Comparison of ENCODE assay signal across 15 cellular contexts in genomic region chr3:114409291-114409690, GRCh38.
DNase-seq lines count a peak whose midpoint lies in the region; ATAC-seq, FAIRE-seq and TF ChIP-seq lines count a peak whose summit lies in the region.
"Had no signal": no experiment of that assay in that cellular context is flagged by ENCODE, and none has a peak within 500 bp of the region (broad histone marks: within the 10 kb centered on the region; RNA-seq: fewer than 3 reads in every experiment).

No MANE protein-coding gene starts in this region.

- H3K9me3 ChIP-seq in right lobe of liver, result no peaks in the 10 kb centered on the region
- no peaks in the 10 kb centered on the region for H3K9me3 ChIP-seq in HepG2 (ENCODE audit: low read length)
- no peaks in the 10 kb centered on the region for H3K9me3 ChIP-seq in mesenchymal stem cell (ENCODE audit: control insufficient read depth, low read length)
- H3K9me3 ChIP-seq: ascending aorta, BE2C had no signal

- H2AFZ ChIP-seq in HepG2 (ENCODE audit: low read length) (no peak overlapping the region), mesenchymal stem cell (ENCODE audit: low read depth, low read length) (no peak overlapping the region)

- H3K18ac ChIP-seq in mesenchymal stem cell (ENCODE audit: low read depth in 1 of 2, low read length in 2 of 2), result peak overlapping the region in 1 of 2 experiments; percentile 43

- TF ChIP-seq EP300 in HepG2 (IDR thresholded peaks at IDR 0.05; ENCODE audit: low read depth in 2 of 2, low read length in 2 of 2) (no peak), HepG2 (CRISPR knock-in tag; IDR thresholded peaks at IDR 0.05; ENCODE audit: borderline replicate concordance) (no peak)

- peaks cover 0 to 31% (median 6%) of the 10 kb centered on the region in 4 donors for H3K4me1 ChIP-seq in right lobe of liver
- H3K4me1 ChIP-seq in HepG2 (ENCODE audit: insufficient read depth, low read length), result peaks cover 10% of the 10 kb centered on the region
- peaks cover 3% of the 10 kb centered on the region for H3K4me1 ChIP-seq in mesenchymal stem cell (ENCODE audit: control insufficient read depth, insufficient read depth, low read depth, low read length)

- ATAC-seq in right lobe of liver (peak; percentile 37 to 69 (median 54)), HepG2 (no peak)
- no peak for ATAC-seq in activated T-helper 17 cell treated with anti-CD3 and anti-CD28 coated beads, Interleukin-2, amount 50 U/mL, for 72 hours (replicated peaks)
- ATAC-seq: activated T-cell treated with anti-CD3 and anti-CD28 coated beads, Interleukin-2, amount 50 U/mL, for 4 hours; effector memory CD8-positive, alpha-beta T cell had no signal

- POLR2A ChIA-PET in HepG2 (lab: Yijun Ruan, JAX), result no interaction called here
- POLR2A ChIA-PET in GM10248 (lab: Yijun Ruan, JAX), result interaction anchor here (0.7 kb wide), 1 partner anchor 90 kb away, joined by 6 read pairs; no protein-coding TSS in a partner anchor

- no peaks in the 10 kb centered on the region for H3K79me2 ChIP-seq in HepG2 (ENCODE audit: insufficient read depth, low read length)

- no peaks in the 10 kb centered on the region for H3K9me3 Mint-ChIP-seq in activated T-helper 17 cell treated with anti-CD3 and anti-CD28 coated beads, Interleukin-2, amount 50 U/mL, for 72 hours
- H3K9me3 Mint-ChIP-seq: activated T-cell treated with anti-CD3 and anti-CD28 coated beads, Interleukin-2, amount 50 U/mL, for 4 hours; effector memory CD8-positive, alpha-beta T cell had no signal

- CTCF ChIA-PET in HepG2 (lab: Yijun Ruan, JAX; ENCODE audit: low intra/inter-chr PET ratio, low total read pairs), result no interaction called here
- CTCF ChIA-PET in GM10248 (lab: Yijun Ruan, JAX), result interaction anchor here (0.7 to 3.6 kb wide), 12 partner anchors 10 to 565 kb away, joined by 3 to 26 read pairs (median 4); no protein-coding TSS in a partner anchor

- H3K27me3 Mint-ChIP-seq in activated T-helper 17 cell treated with anti-CD3 and anti-CD28 coated beads, Interleukin-2, amount 50 U/mL, for 72 hours, result no peaks in the 10 kb centered on the region
- H3K27me3 Mint-ChIP-seq: effector memory CD8-positive, alpha-beta T cell had no signal

- BruUV-seq in HepG2 (replicated peaks; lab: Mats Ljungman, UMichigan), result no TSS peak

- TF ChIP-seq POLR2A in right lobe of liver (IDR thresholded peaks at IDR 0.05) (no peak), HepG2 (IDR thresholded peaks at IDR 0.05; ENCODE audit: insufficient read depth in 1 of 2, low read depth in 2 of 2, low read length in 2 of 2) (no peak)

- H3K4me3 ChIP-seq in right lobe of liver (no peak overlapping the region), HepG2 (replicated peaks in 1 of 3; ENCODE audit: insufficient read depth in 1 of 3, low read depth in 2 of 3, low read length in 3 of 3) (no peak overlapping the region), mesenchymal stem cell (ENCODE audit: insufficient read depth in 1 of 2, low read depth in 1 of 2, low read length in 2 of 2) (no peak overlapping the region)
- H3K4me3 ChIP-seq: ascending aorta had no signal

- H4K20me1 ChIP-seq in HepG2 (ENCODE audit: insufficient read depth, low read length), result no peaks in the 10 kb centered on the region

- no peaks in the 10 kb centered on the region for H3K36me3 Mint-ChIP-seq in activated T-helper 17 cell treated with anti-CD3 and anti-CD28 coated beads, Interleukin-2, amount 50 U/mL, for 72 hours (ENCODE audit: low read depth)

- no peaks in the 10 kb centered on the region for H3K36me3 ChIP-seq in right lobe of liver
- no peaks in the 10 kb centered on the region for H3K36me3 ChIP-seq in HepG2 (replicated peaks in 1 of 2; ENCODE audit: control insufficient read depth in 1 of 2, insufficient read depth in 2 of 2, low read length in 2 of 2)
- no peaks in the 10 kb centered on the region for H3K36me3 ChIP-seq in mesenchymal stem cell (ENCODE audit: control insufficient read depth in 1 of 2, insufficient read depth in 2 of 2, low read depth in 1 of 2, low read length in 2 of 2)
- H3K36me3 ChIP-seq: ascending aorta, BE2C had no signal

- no peak overlapping the region for H2BK12ac ChIP-seq in mesenchymal stem cell (ENCODE audit: low read length in 2 of 2)

- peak overlapping the region; percentile 15 for H4K8ac ChIP-seq in mesenchymal stem cell (ENCODE audit: low read length)

- H3K4me1 Mint-ChIP-seq in activated T-helper 17 cell treated with anti-CD3 and anti-CD28 coated beads, Interleukin-2, amount 50 U/mL, for 72 hours, result peaks cover 15% of the 10 kb centered on the region

- 23% methylated on average over 7 of the region's 7 CpGs for WGBS in right lobe of liver (ENCODE audit: insufficient coverage, low coverage, low lambda C conversion rate, missing lambda C conversion rate)
- WGBS in HepG2 (ENCODE audit: low lambda C conversion rate), result 89% methylated on average over 7 of the region's 7 CpGs
- 27 to 68% (median 66%) methylated on average over 7 of the region's 7 CpGs for WGBS in adipose tissue, 3 donors
- 81% methylated on average over 4 of the region's 7 CpGs for WGBS in mesenchymal stem cell

- H2AK5ac ChIP-seq in mesenchymal stem cell (ENCODE audit: low read length, severe bottlenecking), result no peak overlapping the region

- no peak overlapping the region for H2BK5ac ChIP-seq in mesenchymal stem cell (ENCODE audit: low read depth, low read length, poor library complexity, severe bottlenecking)

- peaks cover 31% of the 10 kb centered on the region for H3K79me1 ChIP-seq in mesenchymal stem cell (replicated peaks; ENCODE audit: low read length, poor library complexity, severe bottlenecking)

- H3K27ac Mint-ChIP-seq in activated T-helper 17 cell treated with anti-CD3 and anti-CD28 coated beads, Interleukin-2, amount 50 U/mL, for 72 hours, result no peak overlapping the region
- H3K27ac Mint-ChIP-seq: effector memory CD8-positive, alpha-beta T cell had no signal

- H3K4ac ChIP-seq in mesenchymal stem cell (ENCODE audit: low read depth in 1 of 2, low read length in 2 of 2), result no peak overlapping the region

- TF ChIP-seq RAD21 in HepG2 (CRISPR knock-in tag; IDR thresholded peaks at IDR 0.05), result no peak

- intact Hi-C loops in right lobe of liver (cut with DNase I), result no loop called here
- intact Hi-C loops in HepG2 (cut with micrococcal nuclease; ENCODE audit: unreplicated experiment), result no loop called here

- no peak overlapping the region for H4K91ac ChIP-seq in mesenchymal stem cell (ENCODE audit: low read length)

- DNase-seq in right lobe of liver, result no peak
- no peak for DNase-seq in HepG2 (ENCODE audit: low spot score)
- no peak for DNase-seq in mesenchymal stem cell
- no peak for DNase-seq in GM20000 (ENCODE audit: low spot score)
- DNase-seq in GM10248 (ENCODE audit: extremely low spot score), result no peak
- no peak for DNase-seq in NK-92 (lab: John Stamatoyannopoulos, UW; ENCODE audit: unreplicated experiment)
- DNase-seq: activated CD4-positive, CD25-positive, alpha-beta regulatory T cell treated with anti-CD3 and anti-CD28 coated beads, Interleukin-2, amount 50 U/mL, for 72 hours; activated T-cell treated with anti-CD3 and anti-CD28 coated beads, Interleukin-2, amount 50 U/mL, for 4 hours; effector memory CD8-positive, alpha-beta T cell; H7; stimulated activated naive CD4-positive, alpha-beta T cell had no signal

- H3K4me2 ChIP-seq in HepG2 (ENCODE audit: low read depth, low read length) (no peak overlapping the region), mesenchymal stem cell (ENCODE audit: low read length, poor library complexity, severe bottlenecking) (no peak overlapping the region)

- TF ChIP-seq CTCF in right lobe of liver (IDR thresholded peaks at IDR 0.05) (no peak), HepG2 (CRISPR knock-in tag; IDR thresholded peaks at IDR 0.05) (no peak), GM20000 (IDR thresholded peaks at IDR 0.05; ENCODE audit: extremely low read depth, missing control alignments) (no peak), GM10248 (IDR thresholded peaks at IDR 0.05; ENCODE audit: control extremely low read depth, extremely low read depth, low read depth, missing control alignments) (no peak)

- in situ Hi-C loops in HepG2 (cut with HindIII; ENCODE audit: extremely low pct_ligation_motif_present, low pct_unique_long_range_greater_than_20kb), result no loop called here

- peak overlapping the region in 1 of 3 donors; percentile 0 for H3K27ac ChIP-seq in right lobe of liver
- no peak overlapping the region for H3K27ac ChIP-seq in HepG2 (ENCODE audit: extremely low read length, insufficient read depth, low read length)
- H3K27ac ChIP-seq in adipose tissue (ENCODE audit: low read depth, low read length), result peak overlapping the region; percentile 12
- H3K27ac ChIP-seq in mesenchymal stem cell (ENCODE audit: low read length, poor library complexity, severe bottlenecking), result no peak overlapping the region
- H3K27ac ChIP-seq: ascending aorta had no signal

- no peak overlapping the region for H3K23ac ChIP-seq in mesenchymal stem cell (ENCODE audit: low read length in 2 of 2)

- no peak for FAIRE-seq in HepG2 (lab: Jason Lieb, UNC)

- H3K9ac ChIP-seq in HepG2 (ENCODE audit: insufficient read depth, low read depth, low read length), result no peak overlapping the region
- H3K9ac ChIP-seq in mesenchymal stem cell (ENCODE audit: low read length), result no peak overlapping the region

- no peak overlapping the region for H3K4me3 Mint-ChIP-seq in activated T-helper 17 cell treated with anti-CD3 and anti-CD28 coated beads, Interleukin-2, amount 50 U/mL, for 72 hours
- H3K4me3 Mint-ChIP-seq: activated T-cell treated with anti-CD3 and anti-CD28 coated beads, Interleukin-2, amount 50 U/mL, for 4 hours; effector memory CD8-positive, alpha-beta T cell had no signal

- no peaks in the 10 kb centered on the region for H3K27me3 ChIP-seq in right lobe of liver
- no peaks in the 10 kb centered on the region for H3K27me3 ChIP-seq in HepG2 (ENCODE audit: control insufficient read depth in 1 of 2, insufficient read depth in 2 of 2, low read length in 2 of 2)
- H3K27me3 ChIP-seq in mesenchymal stem cell (ENCODE audit: control insufficient read depth in 1 of 2, insufficient read depth in 1 of 2, low read length in 2 of 2), result no peaks in the 10 kb centered on the region
- H3K27me3 ChIP-seq: ascending aorta, BE2C had no signal

- no peak overlapping the region for H2BK15ac ChIP-seq in mesenchymal stem cell (ENCODE audit: low read depth, poor library complexity, severe bottlenecking)

- H3K14ac ChIP-seq in mesenchymal stem cell (ENCODE audit: low read length in 2 of 2), result no peak overlapping the region

- no peak overlapping the region for H2BK120ac ChIP-seq in mesenchymal stem cell (ENCODE audit: low read depth, low read length)

TF ChIP-seq in HepG2, 621 proteins besides CTCF, POLR2A, EP300 and RAD21 (continues in another document):
- no peak for TF ChIP-seq BRF2 (CRISPR knock-in tag; IDR thresholded peaks at IDR 0.05)
- no peak for TF ChIP-seq TP53 (CRISPR knock-in tag; conservative IDR thresholded peaks at IDR 0.05)
- TF ChIP-seq ZNF430 (CRISPR knock-in tag; IDR thresholded peaks at IDR 0.05), result no peak

Comparison
In these comparisons a context has a peak if more than half of its experiments do, and no peak if none do; other contexts are left out.
1. ATAC-seq: peak in right lobe of liver (4 of 4); none in HepG2 (single experiment) and activated T-helper 17 cell treated with anti-CD3 and anti-CD28 coated beads, Interleukin-2, amount 50 U/mL, for 72 hours (single experiment).